11 cellular contexts compared by ENCODE assay signal in the genomic region with DNA sequence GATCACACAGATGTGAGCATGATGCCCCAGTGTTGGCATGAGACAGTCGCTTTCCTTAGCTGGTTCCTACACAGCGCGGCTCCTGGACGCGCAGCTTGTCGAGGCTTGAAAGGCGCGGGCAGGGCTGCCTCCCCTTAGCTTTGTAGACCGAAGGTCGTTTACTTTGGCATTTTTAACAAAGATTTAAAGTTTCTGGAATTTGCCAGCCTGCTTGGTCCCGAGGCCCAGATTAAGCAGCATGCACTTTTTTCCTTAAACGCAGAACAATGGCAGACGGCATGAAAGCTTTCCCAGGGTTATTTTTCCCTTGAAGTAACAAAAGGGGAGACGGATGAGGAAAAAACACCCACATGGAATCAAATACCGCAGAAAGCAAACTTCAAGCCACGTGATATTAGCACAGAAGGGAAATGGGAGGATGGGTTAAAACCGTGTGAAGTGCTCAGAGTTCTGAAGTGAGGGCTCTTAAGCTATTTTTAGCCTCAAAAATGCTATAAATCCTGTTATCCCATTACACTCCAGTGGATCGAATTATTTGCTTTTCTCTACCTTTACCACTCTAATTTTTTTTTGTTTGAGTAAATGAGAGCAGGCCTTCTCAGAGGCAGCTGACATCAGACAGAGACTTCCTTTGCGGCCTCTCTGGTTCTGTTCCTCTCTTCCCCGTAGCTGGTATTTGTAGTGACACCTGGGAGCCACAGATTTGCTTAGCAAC. TPM values are rescaled to one million over a fixed set of nuclear protein-coding genes. Genes with fewer than 3 reads are reported as not detected.
DNase-seq lines count a peak whose midpoint lies in the region; ATAC-seq and TF ChIP-seq lines count a peak whose summit lies in the region.
"Had no signal": no experiment of that assay in that cellular context is flagged by ENCODE, and none has a peak within 500 bp of the region (broad histone marks: within the 10 kb centered on the region; RNA-seq: fewer than 3 reads in every experiment).

No MANE protein-coding gene starts in this region.

- peak; percentile 45 for ATAC-seq in activated CD8-positive, alpha-beta T cell treated with anti-CD3 and anti-CD28 coated beads for 36 hours
- no peak for ATAC-seq in activated CD8-positive, alpha-beta T cell treated with anti-CD3 and anti-CD28 coated beads, Interleukin-2, amount 10 ng/mL, durations not matched to agents 7 days and 5 days
- ATAC-seq in GM21423 (IDR thresholded peaks at IDR 0.05; ENCODE audit: unreplicated experiment) = no peak

- no peaks in the 10 kb centered on the region for H3K36me3 ChIP-seq in SJSA1
- H3K36me3 ChIP-seq in hepatocyte (replicated peaks; ENCODE audit: insufficient read depth, low read depth) = no peaks in the 10 kb centered on the region
- H3K36me3 ChIP-seq: ovary had no signal

- H3K27me3 Mint-ChIP-seq in activated CD8-positive, alpha-beta T cell treated with anti-CD3 and anti-CD28 coated beads for 36 hours = no peaks in the 10 kb centered on the region
- no peaks in the 10 kb centered on the region for H3K27me3 Mint-ChIP-seq in activated CD8-positive, alpha-beta T cell treated with anti-CD3 and anti-CD28 coated beads, Interleukin-2, amount 10 ng/mL, durations not matched to agents 7 days and 5 days (ENCODE audit: low read depth)

- H3K4me1 ChIP-seq in SJSA1 (replicated peaks) = peaks cover 16% of the 10 kb centered on the region
- H3K4me1 ChIP-seq in hepatocyte (ENCODE audit: insufficient read depth) = peaks cover 18% of the 10 kb centered on the region

- H3K27ac ChIP-seq in SJSA1 (peak overlapping the region; percentile 23), hepatocyte (peak overlapping the region; percentile 86), temporal lobe (ENCODE audit: low read depth, low read length) (peak overlapping the region; percentile 33)
- H3K27ac ChIP-seq: ovary had no signal

- DNase-seq in activated CD8-positive, alpha-beta T cell treated with anti-CD3 and anti-CD28 coated beads for 36 hours = no peak
- no peak for DNase-seq in activated CD8-positive, alpha-beta T cell treated with anti-CD3 and anti-CD28 coated beads, Interleukin-2, amount 10 ng/mL, durations not matched to agents 7 days and 5 days
- DNase-seq in SJSA1 (ENCODE audit: low read depth in 1 of 2, low spot score in 2 of 2) (peak in 1 of 2 experiments; percentile 64), hepatocyte (ENCODE audit: low spot score) (peak; percentile 45), foreskin melanocyte (no peak), SKM-1 treated with dmso at 0.1 percent for 144 hours (lab: John Stamatoyannopoulos, UW; ENCODE audit: unreplicated experiment) (no peak)
- DNase-seq: activated CD8-positive, alpha-beta memory T cell treated with anti-CD3 and anti-CD28 coated beads, Interleukin-2, amount 50 U/mL, for 48 hours; NCI-H446; ovary had no signal

- H3K9me3 ChIP-seq in SJSA1 (replicated peaks) (no peaks in the 10 kb centered on the region), hepatocyte (ENCODE audit: low read depth) (no peaks in the 10 kb centered on the region)
- H3K9me3 ChIP-seq: ovary had no signal

- POLR2A ChIA-PET in activated CD8-positive, alpha-beta T cell treated with anti-CD3 and anti-CD28 coated beads for 36 hours (lab: Charles Lee) = interaction anchor here (0.7 to 1.2 kb wide), 3 partner anchors 11 to 1019 kb away, joined by 3 to 4 read pairs (median 4); no protein-coding TSS in a partner anchor
- POLR2A ChIA-PET in activated CD8-positive, alpha-beta T cell treated with anti-CD3 and anti-CD28 coated beads, Interleukin-2, amount 10 ng/mL, durations not matched to agents 7 days and 5 days (lab: Charles Lee) = no interaction called here

- peaks cover 8% of the 10 kb centered on the region for H3K4me1 Mint-ChIP-seq in activated CD8-positive, alpha-beta T cell treated with anti-CD3 and anti-CD28 coated beads for 36 hours (ENCODE audit: low read depth)
- peaks cover 9% of the 10 kb centered on the region for H3K4me1 Mint-ChIP-seq in activated CD8-positive, alpha-beta T cell treated with anti-CD3 and anti-CD28 coated beads, Interleukin-2, amount 10 ng/mL, durations not matched to agents 7 days and 5 days (ENCODE audit: low read depth)

- H3K4me3 Mint-ChIP-seq in activated CD8-positive, alpha-beta T cell treated with anti-CD3 and anti-CD28 coated beads for 36 hours = no peak overlapping the region
- H3K4me3 Mint-ChIP-seq in activated CD8-positive, alpha-beta T cell treated with anti-CD3 and anti-CD28 coated beads, Interleukin-2, amount 10 ng/mL, durations not matched to agents 7 days and 5 days = no peak overlapping the region

- peaks cover 7% of the 10 kb centered on the region for H3K79me2 ChIP-seq in hepatocyte

- peak overlapping the region; percentile 57 for H3K4me2 ChIP-seq in hepatocyte

- H3K9me2 ChIP-seq in hepatocyte (replicated peaks; ENCODE audit: insufficient read depth) = no peaks in the 10 kb centered on the region

- H2AFZ ChIP-seq in hepatocyte = peak overlapping the region; percentile 38

- H3K4me3 ChIP-seq in SJSA1 = no peak overlapping the region
- H3K4me3 ChIP-seq in hepatocyte = no peak overlapping the region
- H3K4me3 ChIP-seq: ovary had no signal

- CTCF ChIA-PET in activated CD8-positive, alpha-beta T cell treated with anti-CD3 and anti-CD28 coated beads for 36 hours (lab: Charles Lee) = interaction anchor here (1.2 kb wide), 1 partner anchor 13 kb away, joined by 3 read pairs; no protein-coding TSS in a partner anchor
- CTCF ChIA-PET in activated CD8-positive, alpha-beta T cell treated with anti-CD3 and anti-CD28 coated beads, Interleukin-2, amount 10 ng/mL, durations not matched to agents 7 days and 5 days (lab: Charles Lee) = no interaction called here

- H3K27ac Mint-ChIP-seq in activated CD8-positive, alpha-beta T cell treated with anti-CD3 and anti-CD28 coated beads for 36 hours = peak overlapping the region; percentile 13
- H3K27ac Mint-ChIP-seq in activated CD8-positive, alpha-beta T cell treated with anti-CD3 and anti-CD28 coated beads, Interleukin-2, amount 10 ng/mL, durations not matched to agents 7 days and 5 days = no peak overlapping the region

- no peaks in the 10 kb centered on the region for H3K9me3 Mint-ChIP-seq in activated CD8-positive, alpha-beta T cell treated with anti-CD3 and anti-CD28 coated beads for 36 hours
- no peaks in the 10 kb centered on the region for H3K9me3 Mint-ChIP-seq in activated CD8-positive, alpha-beta T cell treated with anti-CD3 and anti-CD28 coated beads, Interleukin-2, amount 10 ng/mL, durations not matched to agents 7 days and 5 days (ENCODE audit: insufficient read depth)

- no peaks in the 10 kb centered on the region for H3K36me3 Mint-ChIP-seq in activated CD8-positive, alpha-beta T cell treated with anti-CD3 and anti-CD28 coated beads for 36 hours (ENCODE audit: low read depth)
- no peaks in the 10 kb centered on the region for H3K36me3 Mint-ChIP-seq in activated CD8-positive, alpha-beta T cell treated with anti-CD3 and anti-CD28 coated beads, Interleukin-2, amount 10 ng/mL, durations not matched to agents 7 days and 5 days (ENCODE audit: low read depth)

- H4K20me1 ChIP-seq in hepatocyte (ENCODE audit: insufficient read depth, poor library complexity, severe bottlenecking) = no peaks in the 10 kb centered on the region

- intact Hi-C loops in activated CD8-positive, alpha-beta T cell treated with anti-CD3 and anti-CD28 coated beads for 36 hours (cut with micrococcal nuclease) = no loop called here

- H3K27me3 ChIP-seq in SJSA1 (replicated peaks) (no peaks in the 10 kb centered on the region), hepatocyte (no peaks in the 10 kb centered on the region)
- H3K27me3 ChIP-seq: ovary had no signal

- no peak for TF ChIP-seq CTCF in activated CD8-positive, alpha-beta T cell treated with anti-CD3 and anti-CD28 coated beads for 36 hours (IDR thresholded peaks at IDR 0.05)
- no peak for TF ChIP-seq CTCF in hepatocyte (IDR thresholded peaks at IDR 0.05; ENCODE audit: poor library complexity)

- 61% methylated on average over 20 of the region's 20 CpGs for WGBS in hepatocyte (ENCODE audit: low lambda C conversion rate, missing lambda C conversion rate)

RNA-seq across cellular contexts. Expression of gene NPAS2, which starts 55.7 kb away (rescaled TPM):
- total RNA-seq in activated CD8-positive, alpha-beta T cell treated with anti-CD3 and anti-CD28 coated beads for 36 hours = 10 to 100 TPM; 14.4 to 15.2 TPM
- 1 to 10 TPM; 5.5 to 6.2 TPM for total RNA-seq in activated CD8-positive, alpha-beta T cell treated with anti-CD3 and anti-CD28 coated beads, Interleukin-2, amount 10 ng/mL, durations not matched to agents 7 days and 5 days
- total RNA-seq in SJSA1 (2014; rRNA removed; shearing (Covaris generic)) = 0.91 and 4.0 TPM in 2 replicates
- total RNA-seq in hepatocyte (7.7 and 8.3 TPM in 2 replicates), temporal lobe (6.9 TPM)
- polyA plus RNA-seq in hepatocyte = 14.7 and 16.8 TPM in 2 replicates

Comparison
In these comparisons a context has a peak if more than half of its experiments do, and no peak if none do; other contexts are left out.
1. H3K27ac ChIP-seq: peak in every context shown above with its lines; median percentile 86 in hepatocyte; 33 in temporal lobe; 23 in SJSA1.